In genomic region chr18:52907522-52907921, GRCh38 we compare ENCODE assay signal across 21 cellular contexts.
A peak's percentile ranks its signal among the peaks of the same experiment; 100 is the strongest.
DNase-seq lines count a peak whose midpoint lies in the region; ATAC-seq and TF ChIP-seq lines count a peak whose summit lies in the region.
"Had no signal": no experiment of that assay in that cellular context is flagged by ENCODE, and none has a peak within 500 bp of the region (broad histone marks: within the 10 kb centered on the region; RNA-seq: fewer than 3 reads in every experiment).

No MANE protein-coding gene starts in this region.

- TF ChIP-seq CTCF in coronary artery (IDR thresholded peaks at IDR 0.05) (no peak), left lung (IDR thresholded peaks at IDR 0.05) (no peak), upper lobe of left lung (IDR thresholded peaks at IDR 0.05) (no peak), foreskin keratinocyte (conservative IDR thresholded peaks at IDR 0.05) (no peak), GM20000 (IDR thresholded peaks at IDR 0.05; ENCODE audit: extremely low read depth, missing control alignments) (no peak)

- H3K36me3 ChIP-seq in NT2/D1 (ENCODE audit: insufficient read depth, insufficient read length, low read length) (no peaks in the 10 kb centered on the region), left lung (no peaks in the 10 kb centered on the region), upper lobe of left lung (no peaks in the 10 kb centered on the region)
- H3K36me3 ChIP-seq: BE2C, MG63 had no signal

- no peak for TF ChIP-seq POLR2A in upper lobe of left lung (IDR thresholded peaks at IDR 0.05)

- 67% methylated on average over 4 of the region's 4 CpGs for WGBS in upper lobe of left lung, 2 donors

- H3K27ac ChIP-seq in coronary artery = no peak overlapping the region
- H3K27ac ChIP-seq in left lung = no peak overlapping the region
- H3K27ac ChIP-seq in upper lobe of left lung = no peak overlapping the region
- H3K27ac ChIP-seq in foreskin keratinocyte = no peak overlapping the region
- H3K27ac ChIP-seq: A549 had no signal

- peak; percentile 42 for ATAC-seq in left lung
- ATAC-seq in upper lobe of left lung (ENCODE audit: low FRiP score in 2 of 2) = no peak
- no peak for ATAC-seq in foreskin keratinocyte
- ATAC-seq in GM18502 (IDR thresholded peaks at IDR 0.05; ENCODE audit: poor library complexity, unreplicated experiment) = no peak
- ATAC-seq in GM21786 (IDR thresholded peaks at IDR 0.05; ENCODE audit: unreplicated experiment) = no peak
- ATAC-seq: A549, K562, Panc1 had no signal

- no peak overlapping the region for H3K9ac ChIP-seq in NT2/D1 (ENCODE audit: insufficient read length, low read depth)

- no peaks in the 10 kb centered on the region for H3K9me3 ChIP-seq in NT2/D1 (ENCODE audit: insufficient read depth, low read length)
- H3K9me3 ChIP-seq in left lung = no peaks in the 10 kb centered on the region
- H3K9me3 ChIP-seq in upper lobe of left lung = no peaks in the 10 kb centered on the region
- H3K9me3 ChIP-seq: A549, BE2C, MG63 had no signal

- no peaks in the 10 kb centered on the region for H3K27me3 ChIP-seq in NT2/D1 (ENCODE audit: insufficient read depth, insufficient read length)
- no peaks in the 10 kb centered on the region for H3K27me3 ChIP-seq in left lung
- no peaks in the 10 kb centered on the region for H3K27me3 ChIP-seq in upper lobe of left lung
- H3K27me3 ChIP-seq in foreskin keratinocyte = no peaks in the 10 kb centered on the region
- H3K27me3 ChIP-seq: BE2C, MG63 had no signal

- TF ChIP-seq EP300 in upper lobe of left lung (IDR thresholded peaks at IDR 0.05) = no peak

- DNase-seq in NT2/D1 (ENCODE audit: low read depth, low spot score) (peak; percentile 9), coronary artery (ENCODE audit: low spot score) (no peak), left lung (peak in 1 of 2 donors; percentile 10), upper lobe of left lung (no peak), foreskin keratinocyte (no peak), GM20000 (ENCODE audit: low spot score) (no peak)
- DNase-seq: BE2C, EL, MG63, NCI-H1048, NCI-H1417 treated with DMSO at 0.1 percent for 48 hours, NCI-H187, NCI-H2107, NCI-H446 treated with DMSO at 0.1 percent for 48 hours, NCI-H526 treated with DMSO at 0.1 percent for 48 hours, SIG-M5 had no signal

- H3K4me1 ChIP-seq in NT2/D1 (ENCODE audit: insufficient read depth, insufficient read length) = no peaks in the 10 kb centered on the region
- no peaks in the 10 kb centered on the region for H3K4me1 ChIP-seq in left lung
- H3K4me1 ChIP-seq in upper lobe of left lung = no peaks in the 10 kb centered on the region
- H3K4me1 ChIP-seq in foreskin keratinocyte = no peaks in the 10 kb centered on the region
- H3K4me1 ChIP-seq: A549, BE2C had no signal

- intact Hi-C loops in left lung (cut with DNase I) = no loop called here

- H3K4me3 ChIP-seq in NT2/D1 (ENCODE audit: insufficient read length, low read depth) (no peak overlapping the region), coronary artery (peak overlapping the region; percentile 17), left lung (no peak overlapping the region), upper lobe of left lung (peak overlapping the region in 3 of 4 donors; percentile 10 to 27 (median 20))
- H3K4me3 ChIP-seq: A549, K562, MG63 had no signal

Comparison
In these comparisons a context has a peak if more than half of its experiments do, and no peak if none do; other contexts are left out.
1. H3K4me3 ChIP-seq: peak in coronary artery (single experiment) and upper lobe of left lung (3 of 4); none in NT2/D1 (single experiment) and left lung (0 of 2).